Comparison of ENCODE assay signal across 25 cellular contexts in genomic region chr9:37675661-37676060, GRCh38. TPM values are rescaled to one million over a fixed set of nuclear protein-coding genes. Genes with fewer than 3 reads are reported as not detected.
DNase-seq lines count a peak whose midpoint lies in the region; ATAC-seq lines count a peak whose summit lies in the region.
"Had no signal": no experiment of that assay in that cellular context is flagged by ENCODE, and none has a peak within 500 bp of the region (broad histone marks: within the 10 kb centered on the region; RNA-seq: fewer than 3 reads in every experiment).

No MANE protein-coding gene starts in this region.

- DNase-seq in NCI-H1417 (lab: John Stamatoyannopoulos, UW) (peak; percentile 18 to 61 (median 38)), NCI-H1417 treated with DMSO at 0.1 percent for 48 hours (lab: John Stamatoyannopoulos, UW) (no peak), NCI-H2171 treated with DMSO at 0.1 percent for 48 hours (lab: John Stamatoyannopoulos, UW) (peak; percentile 45), C1 segment of cervical spinal cord (lab: John Stamatoyannopoulos, UW) (no peak), Kasumi-1 (lab: John Stamatoyannopoulos, UW) (no peak), H4 (ENCODE audit: low spot score) (no peak)
- DNase-seq: activated CD4-positive, alpha-beta T cell treated with anti-CD3 and anti-CD28 coated beads for 4 hours; activated CD8-positive, alpha-beta memory T cell treated with anti-CD3 and anti-CD28 coated beads, Interleukin-2, amount 10 ng/mL, durations not matched to agents 7 days and 5 days; activated naive CD8-positive, alpha-beta T cell treated with anti-CD3 and anti-CD28 coated beads, Interleukin-2, amount 50 U/mL, for 24 hours; brain microvascular endothelial cell; dermis blood vessel endothelial cell; foreskin keratinocyte; HCEC 1CT; kidney; mesenchymal stem cell; natural killer cell; sigmoid colon; SW 1271; trophoblast cell had no signal

- peak overlapping the region; percentile 60 for H3K27ac ChIP-seq in cingulate gyrus (ENCODE audit: low read depth, low read length)
- H3K27ac ChIP-seq: 22Rv1, brain microvascular endothelial cell, epithelial cell of prostate, foreskin keratinocyte, sigmoid colon had no signal

- no peak for ATAC-seq in HG02610 (IDR thresholded peaks at IDR 0.05; ENCODE audit: unreplicated experiment)
- ATAC-seq: activated CD8-positive, alpha-beta memory T cell treated with anti-CD3 and anti-CD28 coated beads, Interleukin-2, amount 10 ng/mL, durations not matched to agents 7 days and 5 days; activated naive CD8-positive, alpha-beta T cell treated with anti-CD3 and anti-CD28 coated beads, Interleukin-2, amount 50 U/mL, for 24 hours; activated T-helper 17 cell treated with anti-CD3 and anti-CD28 coated beads, Interleukin-2, amount 50 U/mL, for 72 hours; foreskin keratinocyte; HepG2; natural killer cell had no signal

RNA-seq across cellular contexts. Expression of gene FRMPD1, which starts 24.9 kb away (rescaled TPM):
- not detected in 2 replicates for total RNA-seq in H4 (2014; rRNA removed; shearing (Covaris generic))
- total RNA-seq: activated CD8-positive, alpha-beta memory T cell treated with anti-CD3 and anti-CD28 coated beads, Interleukin-2, amount 10 ng/mL, durations not matched to agents 7 days and 5 days; activated T-helper 17 cell treated with anti-CD3 and anti-CD28 coated beads, Interleukin-2, amount 50 U/mL, for 72 hours; dermis blood vessel endothelial cell; HepG2; natural killer cell had no signal

Comparison
In these comparisons a context has a peak if more than half of its experiments do, and no peak if none do; other contexts are left out.
1. DNase-seq: peak in NCI-H1417 (3 of 3) and NCI-H2171 treated with DMSO at 0.1 percent for 48 hours (single experiment); none in NCI-H1417 treated with DMSO at 0.1 percent for 48 hours (single experiment), C1 segment of cervical spinal cord (0 of 14), Kasumi-1 (0 of 2) and H4 (single experiment).